8 cellular contexts compared by ENCODE assay signal in genomic region chr3:87088984-87089841, GRCh38.
A peak's percentile ranks its signal among the peaks of the same experiment; 100 is the strongest.
DNase-seq lines count a peak whose midpoint lies in the region; ATAC-seq and TF ChIP-seq lines count a peak whose summit lies in the region.

No MANE protein-coding gene starts in this region.

- POLR2A ChIA-PET in IMR-90 (lab: Charles Lee; ENCODE audit: unreplicated experiment), result interaction anchor here (0.7 kb wide), 1 partner anchor 28 kb away, joined by 3 read pairs; no protein-coding TSS in a partner anchor

- H4K8ac ChIP-seq in IMR-90 (ENCODE audit: low read depth in 2 of 2, low read length in 2 of 2), result peak overlapping the region; percentile 85 to 95

- peak overlapping the region; percentile 81 for H3K27ac ChIP-seq in IMR-90 (ENCODE audit: insufficient read depth, low read length)

- WGBS in IMR-90 (ENCODE audit: extremely low coverage in 2 of 2, insufficient read length in 1 of 2), 2 experiments, result 0% methylated on average over 11 of the region's 41 CpGs; no CpG with 5 or more reads in 1 of the 2 experiments

- TF ChIP-seq POLR2A in IMR-90 (IDR thresholded peaks at IDR 0.05; ENCODE audit: low read depth, low read length), result no peak

- peak overlapping the region; percentile 91 for H3K18ac ChIP-seq in IMR-90 (ENCODE audit: low read depth, low read length)

- H3K4me3 ChIP-seq in IMR-90 (ENCODE audit: insufficient read depth, low read depth, low read length), result peak overlapping the region; percentile 45

- H2BK15ac ChIP-seq in IMR-90 (ENCODE audit: low read depth, low read length), result peak overlapping the region; percentile 82; the same call in 2 of the 3 replicates

- no peaks in the 10 kb centered on the region for H3K27me3 ChIP-seq in IMR-90 (ENCODE audit: control insufficient read depth, insufficient read depth, low read length)

- no peaks in the 10 kb centered on the region for H3K36me3 ChIP-seq in IMR-90 (ENCODE audit: control insufficient read depth, insufficient read depth, low read length)

- peak overlapping the region; percentile 96 for H2AK9ac ChIP-seq in IMR-90 (replicated peaks; ENCODE audit: low read depth, low read length, poor library complexity)

- TF ChIP-seq CTCF in IMR-90 (conservative IDR thresholded peaks at IDR 0.05; ENCODE audit: low read depth, low read length) (no peak), nephron progenitor cell (IDR thresholded peaks at IDR 0.05) (no peak)

- H4K5ac ChIP-seq in IMR-90 (ENCODE audit: low read depth, low read length), result peak overlapping the region; percentile 96

- peak overlapping the region; percentile 72; the same call in 1 of the 2 replicates for H3K56ac ChIP-seq in IMR-90 (ENCODE audit: extremely low read depth, insufficient read depth, low read length)

- H2AK5ac ChIP-seq in IMR-90 (ENCODE audit: low read depth, low read length), result 0 out of 2 replicates have a peak overlapping the region, but pooled peaks have one; percentile 25

- peak overlapping the region; percentile 94 for H3K4me2 ChIP-seq in IMR-90 (ENCODE audit: low read depth, low read length)

- peak overlapping the region; percentile 82 for H3K9ac ChIP-seq in IMR-90 (ENCODE audit: low read depth, low read length)

- H4K91ac ChIP-seq in IMR-90 (ENCODE audit: insufficient read depth, low read depth, low read length), result peak overlapping the region; percentile 92

- intact Hi-C loops in IMR-90 (cut with micrococcal nuclease) (loop anchor here (5.0 to 10.0 kb wide), 2 partner anchors 224 to 387 kb away; no protein-coding TSS in a partner anchor), posterior vena cava (cut with DNase I) (loop anchor here (5.0 to 10.0 kb wide), 2 partner anchors 94 to 312 kb away; partner anchors contain the start of gene VGLL3 (in 1 of the 2))

- BruUV-seq in IMR-90 (replicated peaks; lab: Mats Ljungman, UMichigan), result no TSS peak

- H3K9me3 Mint-ChIP-seq in nephron progenitor cell, result no peaks in the 10 kb centered on the region

- H2BK20ac ChIP-seq in IMR-90 (ENCODE audit: low read depth, low read length), result peak overlapping the region; percentile 40

- dilution Hi-C loops in IMR-90 (cut with HindIII; ENCODE audit: low sequenced_read_pairs, unreplicated experiment), result no loop called here

- ATAC-seq in GM21529 (IDR thresholded peaks at IDR 0.05; ENCODE audit: unreplicated experiment), result peak; percentile 52
- peak; percentile 90 for ATAC-seq in IMR-90 (ENCODE audit: low read depth)

- in situ Hi-C loops in IMR-90 (cut with MboI; ENCODE audit: low sequenced_read_pairs), result no loop called here

- peak overlapping the region; percentile 74 for H2BK5ac ChIP-seq in IMR-90 (ENCODE audit: low read depth, low read length, poor library complexity, severe bottlenecking)

- no peaks in the 10 kb centered on the region for H3K9me1 ChIP-seq in IMR-90 (ENCODE audit: insufficient read depth, low read length)

- H3K4me1 Mint-ChIP-seq in nephron progenitor cell, result no peaks in the 10 kb centered on the region

- H3K27ac Mint-ChIP-seq in nephron progenitor cell, result no peak overlapping the region

- no peaks in the 10 kb centered on the region for H3K36me3 Mint-ChIP-seq in nephron progenitor cell (ENCODE audit: low read depth)

- H2BK120ac ChIP-seq in IMR-90 (ENCODE audit: low read depth, low read length), result peak overlapping the region; percentile 93

- DNase-seq in GM04503 (ENCODE audit: low read depth) (peak; percentile 70), IMR-90 (peak; percentile 71), germinal center (ENCODE audit: low spot score) (peak; percentile 3), posterior vena cava (ENCODE audit: low spot score) (peak; percentile 90), nephron progenitor cell (no peak), NCI-H2196 treated with DMSO at 0.1 percent for 48 hours (lab: John Stamatoyannopoulos, UW; ENCODE audit: unreplicated experiment) (no peak)
- DNase-seq in activated CD8-positive, alpha-beta memory T cell treated with anti-CD3 and anti-CD28 coated beads, Interleukin-2, amount 50 U/mL, for 48 hours, result peak; percentile 52

- H3K79me1 ChIP-seq in IMR-90 (ENCODE audit: low read depth in 1 of 2, low read length in 2 of 2), result no peaks in the 10 kb centered on the region; a peak in 1 of 4 replicates

- H4K20me1 ChIP-seq in IMR-90 (ENCODE audit: insufficient read depth, low read length), result no peaks in the 10 kb centered on the region

- no peak overlapping the region for H3K4me3 Mint-ChIP-seq in nephron progenitor cell

- peaks cover 4% of the 10 kb centered on the region for H3K27me3 Mint-ChIP-seq in nephron progenitor cell (ENCODE audit: low read depth, poor library complexity)

- peak overlapping the region; percentile 78 for H3K14ac ChIP-seq in IMR-90 (replicated peaks; ENCODE audit: low read depth, low read length)

- peak overlapping the region; percentile 88 for H3K4ac ChIP-seq in IMR-90 (ENCODE audit: low read depth, low read length)

- CTCF ChIA-PET in IMR-90 (lab: Yijun Ruan, JAX), result no interaction called here

- H3K4me1 ChIP-seq in IMR-90 (ENCODE audit: control insufficient read depth, insufficient read depth, low read length), result peaks cover 2% of the 10 kb centered on the region; the same call in 1 of the 2 replicates

- H3K23ac ChIP-seq in IMR-90 (ENCODE audit: low read depth, low read length), result peak overlapping the region; percentile 98

- peak overlapping the region; percentile 97 for H2AFZ ChIP-seq in IMR-90 (replicated peaks; ENCODE audit: low read length, poor library complexity)

- no peaks in the 10 kb centered on the region for H3K9me3 ChIP-seq in IMR-90 (ENCODE audit: control insufficient read depth, insufficient read depth, low read length)

- TF ChIP-seq RAD21 in IMR-90 (IDR thresholded peaks at IDR 0.05; ENCODE audit: low read length), result no peak

TF ChIP-seq in IMR-90, 13 proteins besides CTCF, POLR2A, EP300 and RAD21:
- TF ChIP-seq BHLHE40 (IDR thresholded peaks at IDR 0.05; ENCODE audit: low read depth, low read length) (no peak), NFE2L2 (IDR thresholded peaks at IDR 0.05; ENCODE audit: low read depth, low read length) (no peak), FOS (IDR thresholded peaks at IDR 0.05; ENCODE audit: low read depth, low read length) (no peak), RFX5 (IDR thresholded peaks at IDR 0.05; ENCODE audit: low read depth, low read length) (no peak), CHD1 (IDR thresholded peaks at IDR 0.05; ENCODE audit: low read depth, low read length) (no peak), MXI1 (IDR thresholded peaks at IDR 0.05; ENCODE audit: borderline replicate concordance, low read depth, low read length) (no peak), MAZ (IDR thresholded peaks at IDR 0.05; ENCODE audit: borderline replicate concordance, low read depth, low read length) (no peak; the same call in 1 of the 2 replicates), ELK1 (IDR thresholded peaks at IDR 0.05; ENCODE audit: borderline replicate concordance, low read depth, low read length) (no peak), RCOR1 (IDR thresholded peaks at IDR 0.05; ENCODE audit: insufficient replicate concordance, low read length) (no peak), USF2 (IDR thresholded peaks at IDR 0.05; ENCODE audit: low read depth, low read length) (no peak), MAFK (IDR thresholded peaks at IDR 0.05; ENCODE audit: low read depth, low read length) (no peak), CEBPB (IDR thresholded peaks at IDR 0.05; ENCODE audit: low read depth, low read length) (no peak), SMC3 (IDR thresholded peaks at IDR 0.05; ENCODE audit: low read depth, low read length) (no peak)

Comparison
In these comparisons a context has a peak if more than half of its experiments do, and no peak if none do; other contexts are left out.
1. DNase-seq: peak in GM04503 (single experiment), IMR-90 (single experiment), activated CD8-positive, alpha-beta memory T cell treated with anti-CD3 and anti-CD28 coated beads, Interleukin-2, amount 50 U/mL, for 48 hours (single experiment), germinal center (single experiment) and posterior vena cava (single experiment); none in nephron progenitor cell (single experiment) and NCI-H2196 treated with DMSO at 0.1 percent for 48 hours (single experiment).